Comparison of ENCODE assay signal across 21 cellular contexts in the genomic region with DNA sequence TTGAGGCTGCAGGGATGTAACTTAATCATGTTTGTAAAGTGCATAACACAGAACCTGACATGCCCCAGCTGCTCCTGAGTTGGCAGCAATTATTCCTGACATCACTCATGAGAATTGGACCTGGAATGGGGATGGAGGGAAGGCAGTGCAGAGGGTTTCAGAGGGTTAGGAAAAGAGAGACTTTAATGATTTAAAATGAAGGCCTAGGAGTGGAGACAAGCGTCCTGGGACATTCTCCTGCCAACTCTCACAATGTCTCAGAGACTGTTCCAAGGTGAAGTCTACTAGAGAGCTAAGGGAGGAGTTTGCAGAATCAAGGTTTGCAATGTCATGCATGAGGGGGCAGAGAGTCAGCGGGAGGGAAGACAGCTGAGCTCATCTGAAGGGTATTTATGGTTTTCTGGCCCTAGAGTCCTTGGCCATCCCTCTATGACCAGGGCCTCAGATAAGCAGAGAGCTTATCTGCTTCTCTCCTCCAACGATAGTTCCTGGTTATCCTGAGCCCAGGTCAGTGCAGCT. TPM values are rescaled to one million over a fixed set of nuclear protein-coding genes. Genes with fewer than 3 reads are reported as not detected.
DNase-seq lines count a peak whose midpoint lies in the region; ATAC-seq and TF ChIP-seq lines count a peak whose summit lies in the region.
"Had no signal": no experiment of that assay in that cellular context is flagged by ENCODE, and none has a peak within 500 bp of the region (broad histone marks: within the 10 kb centered on the region; RNA-seq: fewer than 3 reads in every experiment).

No MANE protein-coding gene starts in this region.

- H3K4me1 Mint-ChIP-seq in activated B cell treated with CpG ODN at 0.5 μM for 24 hours, result peaks cover 51% of the 10 kb centered on the region
- no peaks in the 10 kb centered on the region for H3K4me1 Mint-ChIP-seq in activated CD4-positive, alpha-beta T cell treated with anti-CD3 and anti-CD28 coated beads for 36 hours

- no peak overlapping the region for H3K27ac Mint-ChIP-seq in activated B cell treated with CpG ODN at 0.5 μM for 24 hours
- no peak overlapping the region for H3K27ac Mint-ChIP-seq in activated CD4-positive, alpha-beta T cell treated with anti-CD3 and anti-CD28 coated beads for 36 hours
- H3K27ac Mint-ChIP-seq: activated CD4-positive, alpha-beta memory T cell treated with anti-CD3 and anti-CD28 coated beads for 36 hours; CD14-positive monocyte; progenitor cell of endocrine pancreas had no signal

- CTCF ChIA-PET in activated B cell treated with CpG ODN at 0.5 μM for 24 hours (lab: Charles Lee), result no interaction called here
- CTCF ChIA-PET in activated CD4-positive, alpha-beta T cell treated with anti-CD3 and anti-CD28 coated beads for 36 hours (lab: Charles Lee), result interaction anchor here (0.8 kb wide), 1 partner anchor 279 kb away, joined by 4 read pairs; no protein-coding TSS in a partner anchor

- no peak overlapping the region for H3K4me3 Mint-ChIP-seq in activated B cell treated with CpG ODN at 0.5 μM for 24 hours
- no peak overlapping the region for H3K4me3 Mint-ChIP-seq in activated CD4-positive, alpha-beta T cell treated with anti-CD3 and anti-CD28 coated beads for 36 hours
- H3K4me3 Mint-ChIP-seq: activated CD4-positive, alpha-beta memory T cell treated with anti-CD3 and anti-CD28 coated beads for 36 hours; CD14-positive monocyte had no signal

- no peaks in the 10 kb centered on the region for H3K9me3 Mint-ChIP-seq in activated B cell treated with CpG ODN at 0.5 μM for 24 hours
- no peaks in the 10 kb centered on the region for H3K9me3 Mint-ChIP-seq in activated CD4-positive, alpha-beta T cell treated with anti-CD3 and anti-CD28 coated beads for 36 hours (ENCODE audit: low read depth)
- H3K9me3 Mint-ChIP-seq: activated CD4-positive, alpha-beta memory T cell treated with anti-CD3 and anti-CD28 coated beads for 36 hours; CD14-positive monocyte; naive B cell had no signal

- TF ChIP-seq CTCF in activated B cell treated with CpG ODN at 0.5 μM for 24 hours (IDR thresholded peaks at IDR 0.05), result no peak

- DNase-seq in AG20443 (ENCODE audit: low spot score) (peak; percentile 23), ELF-1 (ENCODE audit: low read depth, low spot score) (peak; percentile 22), activated B cell treated with CpG ODN at 0.5 μM for 24 hours (no peak), kidney glomerular epithelial cell (lab: John Stamatoyannopoulos, UW) (peak; percentile 76), DMS53 treated with DMSO at 0.1 percent for 48 hours (lab: John Stamatoyannopoulos, UW; ENCODE audit: unreplicated experiment) (no peak), NCI-H82 (lab: John Stamatoyannopoulos, UW) (no peak)
- no peak for DNase-seq in activated CD4-positive, alpha-beta T cell treated with anti-CD3 and anti-CD28 coated beads for 36 hours
- DNase-seq: activated CD4-positive, alpha-beta memory T cell treated with anti-CD3 and anti-CD28 coated beads for 36 hours; anterior cingulate cortex; cortex of kidney; erythroblast; GDM1; hippocampal formation; left lung; naive B cell; NCI-H2081; NCI-H774; SHP77 had no signal

- intact Hi-C loops in activated B cell treated with CpG ODN at 0.5 μM for 24 hours (cut with micrococcal nuclease), result loop anchor here (10.0 kb wide), 2 partner anchors 216 to 326 kb away; no protein-coding TSS in a partner anchor
- intact Hi-C loops in activated CD4-positive, alpha-beta T cell treated with anti-CD3 and anti-CD28 coated beads for 36 hours (cut with DNase I, micrococcal nuclease), result no loop called here

- H3K27me3 Mint-ChIP-seq in activated B cell treated with CpG ODN at 0.5 μM for 24 hours, result no peaks in the 10 kb centered on the region
- H3K27me3 Mint-ChIP-seq in activated CD4-positive, alpha-beta T cell treated with anti-CD3 and anti-CD28 coated beads for 36 hours, result peaks cover 2% of the 10 kb centered on the region
- H3K27me3 Mint-ChIP-seq: naive B cell had no signal

- POLR2A ChIA-PET in activated B cell treated with CpG ODN at 0.5 μM for 24 hours (lab: Charles Lee), result interaction anchor here (1.0 kb wide), 1 partner anchor 41 kb away, joined by 4 read pairs; no protein-coding TSS in a partner anchor
- POLR2A ChIA-PET in activated CD4-positive, alpha-beta T cell treated with anti-CD3 and anti-CD28 coated beads for 36 hours (lab: Charles Lee), result no interaction called here

- H3K36me3 Mint-ChIP-seq in activated B cell treated with CpG ODN at 0.5 μM for 24 hours (ENCODE audit: low read depth), result no peaks in the 10 kb centered on the region
- no peaks in the 10 kb centered on the region for H3K36me3 Mint-ChIP-seq in activated CD4-positive, alpha-beta T cell treated with anti-CD3 and anti-CD28 coated beads for 36 hours (ENCODE audit: low read depth)
- H3K36me3 Mint-ChIP-seq: activated CD4-positive, alpha-beta memory T cell treated with anti-CD3 and anti-CD28 coated beads for 36 hours; CD14-positive monocyte; naive B cell had no signal

- ATAC-seq in activated B cell treated with CpG ODN at 0.5 μM for 24 hours (ENCODE audit: low read depth) (peak; percentile 45), HG03097 (IDR thresholded peaks at IDR 0.05; ENCODE audit: low FRiP score, unreplicated experiment) (no peak)
- no peak for ATAC-seq in activated CD4-positive, alpha-beta T cell treated with anti-CD3 and anti-CD28 coated beads for 36 hours
- ATAC-seq: left lung had no signal

RNA-seq across cellular contexts. Expression of a gene that starts 36.9 kb away (rescaled TPM):
- total RNA-seq in activated B cell treated with CpG ODN at 0.5 μM for 24 hours, result not detected in 2 replicates
- not detected for total RNA-seq in activated CD4-positive, alpha-beta T cell treated with anti-CD3 and anti-CD28 coated beads for 36 hours
- total RNA-seq: activated CD4-positive, alpha-beta memory T cell treated with anti-CD3 and anti-CD28 coated beads for 36 hours; progenitor cell of endocrine pancreas had no signal

Comparison
In these comparisons a context has a peak if more than half of its experiments do, and no peak if none do; other contexts are left out.
1. DNase-seq: peak in AG20443 (single experiment), ELF-1 (single experiment) and kidney glomerular epithelial cell (single experiment); none in activated B cell treated with CpG ODN at 0.5 μM for 24 hours (single experiment), DMS53 treated with DMSO at 0.1 percent for 48 hours (single experiment), NCI-H82 (single experiment) and activated CD4-positive, alpha-beta T cell treated with anti-CD3 and anti-CD28 coated beads for 36 hours (single experiment).